In genomic region chr20:37564388-37565133, GRCh38 we compare ENCODE assay signal across 1 cellular context.
TF ChIP-seq lines count a peak whose summit lies in the region.

No MANE protein-coding gene starts in this region.

TF ChIP-seq in K562, 482 proteins besides CTCF, POLR2A, EP300 and RAD21 (continued from another document and continues in another):
- TF ChIP-seq, protein P1, sequence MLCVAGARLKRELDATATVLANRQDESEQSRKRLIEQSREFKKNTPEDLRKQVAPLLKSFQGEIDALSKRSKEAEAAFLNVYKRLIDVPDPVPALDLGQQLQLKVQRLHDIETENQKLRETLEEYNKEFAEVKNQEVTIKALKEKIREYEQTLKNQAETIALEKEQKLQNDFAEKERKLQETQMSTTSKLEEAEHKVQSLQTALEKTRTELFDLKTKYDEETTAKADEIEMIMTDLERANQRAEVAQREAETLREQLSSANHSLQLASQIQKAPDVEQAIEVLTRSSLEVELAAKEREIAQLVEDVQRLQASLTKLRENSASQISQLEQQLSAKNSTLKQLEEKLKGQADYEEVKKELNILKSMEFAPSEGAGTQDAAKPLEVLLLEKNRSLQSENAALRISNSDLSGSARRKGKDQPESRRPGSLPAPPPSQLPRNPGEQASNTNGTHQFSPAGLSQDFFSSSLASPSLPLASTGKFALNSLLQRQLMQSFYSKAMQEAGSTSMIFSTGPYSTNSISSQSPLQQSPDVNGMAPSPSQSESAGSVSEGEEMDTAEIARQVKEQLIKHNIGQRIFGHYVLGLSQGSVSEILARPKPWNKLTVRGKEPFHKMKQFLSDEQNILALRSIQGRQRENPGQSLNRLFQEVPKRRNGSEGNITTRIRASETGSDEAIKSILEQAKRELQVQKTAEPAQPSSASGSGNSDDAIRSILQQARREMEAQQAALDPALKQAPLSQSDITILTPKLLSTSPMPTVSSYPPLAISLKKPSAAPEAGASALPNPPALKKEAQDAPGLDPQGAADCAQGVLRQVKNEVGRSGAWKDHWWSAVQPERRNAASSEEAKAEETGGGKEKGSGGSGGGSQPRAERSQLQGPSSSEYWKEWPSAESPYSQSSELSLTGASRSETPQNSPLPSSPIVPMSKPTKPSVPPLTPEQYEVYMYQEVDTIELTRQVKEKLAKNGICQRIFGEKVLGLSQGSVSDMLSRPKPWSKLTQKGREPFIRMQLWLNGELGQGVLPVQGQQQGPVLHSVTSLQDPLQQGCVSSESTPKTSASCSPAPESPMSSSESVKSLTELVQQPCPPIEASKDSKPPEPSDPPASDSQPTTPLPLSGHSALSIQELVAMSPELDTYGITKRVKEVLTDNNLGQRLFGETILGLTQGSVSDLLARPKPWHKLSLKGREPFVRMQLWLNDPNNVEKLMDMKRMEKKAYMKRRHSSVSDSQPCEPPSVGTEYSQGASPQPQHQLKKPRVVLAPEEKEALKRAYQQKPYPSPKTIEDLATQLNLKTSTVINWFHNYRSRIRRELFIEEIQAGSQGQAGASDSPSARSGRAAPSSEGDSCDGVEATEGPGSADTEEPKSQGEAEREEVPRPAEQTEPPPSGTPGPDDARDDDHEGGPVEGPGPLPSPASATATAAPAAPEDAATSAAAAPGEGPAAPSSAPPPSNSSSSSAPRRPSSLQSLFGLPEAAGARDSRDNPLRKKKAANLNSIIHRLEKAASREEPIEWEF (CRISPR knock-in tag; IDR thresholded peaks at IDR 0.05): no peak
- TF ChIP-seq ETV5 (CRISPR knock-in tag; IDR thresholded peaks at IDR 0.05; ENCODE audit: low read depth): no peak
- no peak for TF ChIP-seq NCOA4 (IDR thresholded peaks at IDR 0.05; ENCODE audit: partially characterized antibody)
- TF ChIP-seq ZNF197 (CRISPR knock-in tag; IDR thresholded peaks at IDR 0.05; ENCODE audit: low read depth): no peak
- TF ChIP-seq RREB1 (CRISPR knock-in tag; IDR thresholded peaks at IDR 0.05): no peak
- TF ChIP-seq ZNF23 (CRISPR knock-in tag; IDR thresholded peaks at IDR 0.05): no peak
- no peak for TF ChIP-seq RFX7 (CRISPR knock-in tag; IDR thresholded peaks at IDR 0.05)
- no peak for TF ChIP-seq NR2C2 (CRISPR knock-in tag; IDR thresholded peaks at IDR 0.05)
- TF ChIP-seq NR2C2 (tag; IDR thresholded peaks at IDR 0.05): peak; percentile 25; the same call in 1 of the 2 replicates
- TF ChIP-seq POLR3A (IDR thresholded peaks at IDR 0.05; ENCODE audit: borderline replicate concordance, extremely low read depth, insufficient read depth, insufficient read length): no peak
- no peak for TF ChIP-seq ZBTB17 (CRISPR knock-in tag; IDR thresholded peaks at IDR 0.05)
- peak; percentile 78 for TF ChIP-seq SMC3 (conservative IDR thresholded peaks at IDR 0.05; ENCODE audit: insufficient read depth, low read depth, low read length)
- TF ChIP-seq FIP1L1 (IDR thresholded peaks at IDR 0.05; ENCODE audit: low read depth, low read length, poor library complexity, severe bottlenecking): no peak
- no peak for TF ChIP-seq MEF2A (IDR thresholded peaks at IDR 0.05; ENCODE audit: control insufficient read depth, low read depth, low read length)
- no peak for TF ChIP-seq ILF3 (IDR thresholded peaks at IDR 0.05; ENCODE audit: borderline replicate concordance)
- TF ChIP-seq FOXJ3 (CRISPR knock-in tag; IDR thresholded peaks at IDR 0.05): no peak
- TF ChIP-seq KAT7 (CRISPR knock-in tag; IDR thresholded peaks at IDR 0.05; ENCODE audit: borderline replicate concordance): no peak
- TF ChIP-seq SMARCA4 (IDR thresholded peaks at IDR 0.05): no peak
- TF ChIP-seq MED1 (CRISPR knock-in tag; IDR thresholded peaks at IDR 0.05; ENCODE audit: borderline replicate concordance): no peak
- no peak for TF ChIP-seq ZNF324 (CRISPR knock-in tag; IDR thresholded peaks at IDR 0.05)
- TF ChIP-seq NUFIP1 (IDR thresholded peaks at IDR 0.05; ENCODE audit: partially characterized antibody): no peak
- TF ChIP-seq ZNF707 (CRISPR knock-in tag; conservative IDR thresholded peaks at IDR 0.05): no peak
- peak in 1 of 2 experiments; percentile 25; a peak in 1 of 4 replicates for TF ChIP-seq KDM1A (IDR thresholded peaks at IDR 0.05)
- TF ChIP-seq KLF16 (IDR thresholded peaks at IDR 0.05): no peak
- TF ChIP-seq ZNF41 (CRISPR knock-in tag; conservative IDR thresholded peaks at IDR 0.05): no peak
- no peak for TF ChIP-seq ZNF232 (CRISPR knock-in tag; IDR thresholded peaks at IDR 0.05)
- TF ChIP-seq GTF2E2 (tag; IDR thresholded peaks at IDR 0.05): no peak
- no peak for TF ChIP-seq KDM5B (IDR thresholded peaks at IDR 0.05; ENCODE audit: insufficient replicate concordance, low read depth, low read length)
- TF ChIP-seq ZNF444 (CRISPR knock-in tag; IDR thresholded peaks at IDR 0.05): no peak
- TF ChIP-seq, protein P2, sequence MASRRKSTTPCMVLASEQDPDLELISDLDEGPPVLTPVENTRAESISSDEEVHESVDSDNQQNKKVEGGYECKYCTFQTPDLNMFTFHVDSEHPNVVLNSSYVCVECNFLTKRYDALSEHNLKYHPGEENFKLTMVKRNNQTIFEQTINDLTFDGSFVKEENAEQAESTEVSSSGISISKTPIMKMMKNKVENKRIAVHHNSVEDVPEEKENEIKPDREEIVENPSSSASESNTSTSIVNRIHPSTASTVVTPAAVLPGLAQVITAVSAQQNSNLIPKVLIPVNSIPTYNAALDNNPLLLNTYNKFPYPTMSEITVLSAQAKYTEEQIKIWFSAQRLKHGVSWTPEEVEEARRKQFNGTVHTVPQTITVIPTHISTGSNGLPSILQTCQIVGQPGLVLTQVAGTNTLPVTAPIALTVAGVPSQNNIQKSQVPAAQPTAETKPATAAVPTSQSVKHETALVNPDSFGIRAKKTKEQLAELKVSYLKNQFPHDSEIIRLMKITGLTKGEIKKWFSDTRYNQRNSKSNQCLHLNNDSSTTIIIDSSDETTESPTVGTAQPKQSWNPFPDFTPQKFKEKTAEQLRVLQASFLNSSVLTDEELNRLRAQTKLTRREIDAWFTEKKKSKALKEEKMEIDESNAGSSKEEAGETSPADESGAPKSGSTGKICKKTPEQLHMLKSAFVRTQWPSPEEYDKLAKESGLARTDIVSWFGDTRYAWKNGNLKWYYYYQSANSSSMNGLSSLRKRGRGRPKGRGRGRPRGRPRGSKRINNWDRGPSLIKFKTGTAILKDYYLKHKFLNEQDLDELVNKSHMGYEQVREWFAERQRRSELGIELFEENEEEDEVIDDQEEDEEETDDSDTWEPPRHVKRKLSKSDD (conservative IDR thresholded peaks at IDR 0.05; ENCODE audit: low read length): no peak
- no peak for TF ChIP-seq NBN (IDR thresholded peaks at IDR 0.05; ENCODE audit: low read depth)
- TF ChIP-seq, protein P3, sequence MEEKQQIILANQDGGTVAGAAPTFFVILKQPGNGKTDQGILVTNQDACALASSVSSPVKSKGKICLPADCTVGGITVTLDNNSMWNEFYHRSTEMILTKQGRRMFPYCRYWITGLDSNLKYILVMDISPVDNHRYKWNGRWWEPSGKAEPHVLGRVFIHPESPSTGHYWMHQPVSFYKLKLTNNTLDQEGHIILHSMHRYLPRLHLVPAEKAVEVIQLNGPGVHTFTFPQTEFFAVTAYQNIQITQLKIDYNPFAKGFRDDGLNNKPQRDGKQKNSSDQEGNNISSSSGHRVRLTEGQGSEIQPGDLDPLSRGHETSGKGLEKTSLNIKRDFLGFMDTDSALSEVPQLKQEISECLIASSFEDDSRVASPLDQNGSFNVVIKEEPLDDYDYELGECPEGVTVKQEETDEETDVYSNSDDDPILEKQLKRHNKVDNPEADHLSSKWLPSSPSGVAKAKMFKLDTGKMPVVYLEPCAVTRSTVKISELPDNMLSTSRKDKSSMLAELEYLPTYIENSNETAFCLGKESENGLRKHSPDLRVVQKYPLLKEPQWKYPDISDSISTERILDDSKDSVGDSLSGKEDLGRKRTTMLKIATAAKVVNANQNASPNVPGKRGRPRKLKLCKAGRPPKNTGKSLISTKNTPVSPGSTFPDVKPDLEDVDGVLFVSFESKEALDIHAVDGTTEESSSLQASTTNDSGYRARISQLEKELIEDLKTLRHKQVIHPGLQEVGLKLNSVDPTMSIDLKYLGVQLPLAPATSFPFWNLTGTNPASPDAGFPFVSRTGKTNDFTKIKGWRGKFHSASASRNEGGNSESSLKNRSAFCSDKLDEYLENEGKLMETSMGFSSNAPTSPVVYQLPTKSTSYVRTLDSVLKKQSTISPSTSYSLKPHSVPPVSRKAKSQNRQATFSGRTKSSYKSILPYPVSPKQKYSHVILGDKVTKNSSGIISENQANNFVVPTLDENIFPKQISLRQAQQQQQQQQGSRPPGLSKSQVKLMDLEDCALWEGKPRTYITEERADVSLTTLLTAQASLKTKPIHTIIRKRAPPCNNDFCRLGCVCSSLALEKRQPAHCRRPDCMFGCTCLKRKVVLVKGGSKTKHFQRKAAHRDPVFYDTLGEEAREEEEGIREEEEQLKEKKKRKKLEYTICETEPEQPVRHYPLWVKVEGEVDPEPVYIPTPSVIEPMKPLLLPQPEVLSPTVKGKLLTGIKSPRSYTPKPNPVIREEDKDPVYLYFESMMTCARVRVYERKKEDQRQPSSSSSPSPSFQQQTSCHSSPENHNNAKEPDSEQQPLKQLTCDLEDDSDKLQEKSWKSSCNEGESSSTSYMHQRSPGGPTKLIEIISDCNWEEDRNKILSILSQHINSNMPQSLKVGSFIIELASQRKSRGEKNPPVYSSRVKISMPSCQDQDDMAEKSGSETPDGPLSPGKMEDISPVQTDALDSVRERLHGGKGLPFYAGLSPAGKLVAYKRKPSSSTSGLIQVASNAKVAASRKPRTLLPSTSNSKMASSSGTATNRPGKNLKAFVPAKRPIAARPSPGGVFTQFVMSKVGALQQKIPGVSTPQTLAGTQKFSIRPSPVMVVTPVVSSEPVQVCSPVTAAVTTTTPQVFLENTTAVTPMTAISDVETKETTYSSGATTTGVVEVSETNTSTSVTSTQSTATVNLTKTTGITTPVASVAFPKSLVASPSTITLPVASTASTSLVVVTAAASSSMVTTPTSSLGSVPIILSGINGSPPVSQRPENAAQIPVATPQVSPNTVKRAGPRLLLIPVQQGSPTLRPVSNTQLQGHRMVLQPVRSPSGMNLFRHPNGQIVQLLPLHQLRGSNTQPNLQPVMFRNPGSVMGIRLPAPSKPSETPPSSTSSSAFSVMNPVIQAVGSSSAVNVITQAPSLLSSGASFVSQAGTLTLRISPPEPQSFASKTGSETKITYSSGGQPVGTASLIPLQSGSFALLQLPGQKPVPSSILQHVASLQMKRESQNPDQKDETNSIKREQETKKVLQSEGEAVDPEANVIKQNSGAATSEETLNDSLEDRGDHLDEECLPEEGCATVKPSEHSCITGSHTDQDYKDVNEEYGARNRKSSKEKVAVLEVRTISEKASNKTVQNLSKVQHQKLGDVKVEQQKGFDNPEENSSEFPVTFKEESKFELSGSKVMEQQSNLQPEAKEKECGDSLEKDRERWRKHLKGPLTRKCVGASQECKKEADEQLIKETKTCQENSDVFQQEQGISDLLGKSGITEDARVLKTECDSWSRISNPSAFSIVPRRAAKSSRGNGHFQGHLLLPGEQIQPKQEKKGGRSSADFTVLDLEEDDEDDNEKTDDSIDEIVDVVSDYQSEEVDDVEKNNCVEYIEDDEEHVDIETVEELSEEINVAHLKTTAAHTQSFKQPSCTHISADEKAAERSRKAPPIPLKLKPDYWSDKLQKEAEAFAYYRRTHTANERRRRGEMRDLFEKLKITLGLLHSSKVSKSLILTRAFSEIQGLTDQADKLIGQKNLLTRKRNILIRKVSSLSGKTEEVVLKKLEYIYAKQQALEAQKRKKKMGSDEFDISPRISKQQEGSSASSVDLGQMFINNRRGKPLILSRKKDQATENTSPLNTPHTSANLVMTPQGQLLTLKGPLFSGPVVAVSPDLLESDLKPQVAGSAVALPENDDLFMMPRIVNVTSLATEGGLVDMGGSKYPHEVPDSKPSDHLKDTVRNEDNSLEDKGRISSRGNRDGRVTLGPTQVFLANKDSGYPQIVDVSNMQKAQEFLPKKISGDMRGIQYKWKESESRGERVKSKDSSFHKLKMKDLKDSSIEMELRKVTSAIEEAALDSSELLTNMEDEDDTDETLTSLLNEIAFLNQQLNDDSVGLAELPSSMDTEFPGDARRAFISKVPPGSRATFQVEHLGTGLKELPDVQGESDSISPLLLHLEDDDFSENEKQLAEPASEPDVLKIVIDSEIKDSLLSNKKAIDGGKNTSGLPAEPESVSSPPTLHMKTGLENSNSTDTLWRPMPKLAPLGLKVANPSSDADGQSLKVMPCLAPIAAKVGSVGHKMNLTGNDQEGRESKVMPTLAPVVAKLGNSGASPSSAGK (IDR thresholded peaks at IDR 0.05): no peak
